ENCODE assay signal across 1 cellular context in genomic region chr18:22675006-22675405, GRCh38.
TF ChIP-seq lines count a peak whose summit lies in the region.

No MANE protein-coding gene starts in this region.

TF ChIP-seq in IMR-90, 13 proteins besides CTCF, POLR2A, EP300 and RAD21 (continued from another document):
- TF ChIP-seq USF2 (IDR thresholded peaks at IDR 0.05; ENCODE audit: low read depth, low read length) (no peak), NFE2L2 (IDR thresholded peaks at IDR 0.05; ENCODE audit: low read depth, low read length) (no peak), ELK1 (IDR thresholded peaks at IDR 0.05; ENCODE audit: borderline replicate concordance, low read depth, low read length) (no peak), BHLHE40 (IDR thresholded peaks at IDR 0.05; ENCODE audit: low read depth, low read length) (no peak), RFX5 (IDR thresholded peaks at IDR 0.05; ENCODE audit: low read depth, low read length) (no peak), SMC3 (IDR thresholded peaks at IDR 0.05; ENCODE audit: low read depth, low read length) (no peak), MAZ (IDR thresholded peaks at IDR 0.05; ENCODE audit: borderline replicate concordance, low read depth, low read length) (no peak), CHD1 (IDR thresholded peaks at IDR 0.05; ENCODE audit: low read depth, low read length) (no peak)
